Comparison of ENCODE assay signal across 26 cellular contexts in the genomic region with DNA sequence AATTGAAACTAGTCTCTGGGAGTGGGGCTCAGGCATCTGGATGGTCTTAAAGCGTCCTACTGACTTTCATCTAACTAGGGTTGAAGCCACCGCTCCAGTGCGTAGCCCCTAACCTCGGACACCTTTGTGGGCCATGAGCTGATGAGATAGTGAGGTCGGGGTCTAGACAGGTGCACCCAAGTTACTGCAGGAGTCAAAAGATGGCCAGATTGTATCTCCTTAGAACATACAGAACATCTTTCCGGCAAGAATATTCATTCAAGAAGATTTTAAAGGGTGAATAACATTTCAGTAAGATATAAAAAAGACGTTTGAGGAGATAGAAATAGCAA. TPM values are rescaled to one million over a fixed set of nuclear protein-coding genes. Genes with fewer than 3 reads are reported as not detected.
DNase-seq lines count a peak whose midpoint lies in the region; ATAC-seq and TF ChIP-seq lines count a peak whose summit lies in the region.
"Had no signal": no experiment of that assay in that cellular context is flagged by ENCODE, and none has a peak within 500 bp of the region (broad histone marks: within the 10 kb centered on the region; RNA-seq: fewer than 3 reads in every experiment).

No MANE protein-coding gene starts in this region.

- peak overlapping the region; percentile 69 to 85 (median 80) for H3K4me3 Mint-ChIP-seq in CD4-positive, alpha-beta memory T cell
- no peak overlapping the region for H3K4me3 Mint-ChIP-seq in Calu3 (ENCODE audit: low read depth, unreplicated experiment)
- no peak overlapping the region for H3K4me3 Mint-ChIP-seq in activated CD4-positive, alpha-beta memory T cell treated with anti-CD3 and anti-CD28 coated beads for 36 hours
- H3K4me3 Mint-ChIP-seq in effector memory CD8-positive, alpha-beta T cell, result peak overlapping the region; percentile 9 to 73
- H3K4me3 Mint-ChIP-seq: activated naive CD4-positive, alpha-beta T cell treated with anti-CD3 and anti-CD28 coated beads for 36 hours; HFFc6; immature natural killer cell; nephron progenitor cell; stimulated activated naive B cell treated with anti-CD40 and anti-IgM and Interleukin-4, amounts not matched to agents 10 μg/mL and 1 μg/mL and 100 μg/mL, for 72 hours had no signal

- no peaks in the 10 kb centered on the region for H3K9me3 ChIP-seq in CD4-positive, alpha-beta memory T cell (ENCODE audit: control insufficient read depth in 1 of 2, low read length in 2 of 2)
- H3K9me3 ChIP-seq in heart left ventricle, result no peaks in the 10 kb centered on the region
- H3K9me3 ChIP-seq in hepatocyte (ENCODE audit: low read depth), result no peaks in the 10 kb centered on the region
- H3K9me3 ChIP-seq: BLaER1, suprapubic skin, upper lobe of right lung had no signal

- peaks cover 7% of the 10 kb centered on the region for H3K79me2 ChIP-seq in hepatocyte

- peaks cover 64 to 84% of the 10 kb centered on the region in 2 donors for H3K36me3 Mint-ChIP-seq in CD4-positive, alpha-beta memory T cell
- H3K36me3 Mint-ChIP-seq in Calu3 (ENCODE audit: insufficient read depth, unreplicated experiment), result peaks cover 53% of the 10 kb centered on the region
- H3K36me3 Mint-ChIP-seq in activated CD4-positive, alpha-beta memory T cell treated with anti-CD3 and anti-CD28 coated beads for 36 hours, result peaks cover 77% of the 10 kb centered on the region
- H3K36me3 Mint-ChIP-seq in effector memory CD8-positive, alpha-beta T cell (ENCODE audit: insufficient read depth), result peaks cover 87% of the 10 kb centered on the region

- no peaks in the 10 kb centered on the region for H3K27me3 Mint-ChIP-seq in CD4-positive, alpha-beta memory T cell
- no peaks in the 10 kb centered on the region for H3K27me3 Mint-ChIP-seq in Calu3 (ENCODE audit: unreplicated experiment)
- no peaks in the 10 kb centered on the region for H3K27me3 Mint-ChIP-seq in activated CD4-positive, alpha-beta memory T cell treated with anti-CD3 and anti-CD28 coated beads for 36 hours
- H3K27me3 Mint-ChIP-seq in effector memory CD8-positive, alpha-beta T cell, result no peaks in the 10 kb centered on the region
- H3K27me3 Mint-ChIP-seq: stimulated activated naive B cell treated with anti-CD40 and anti-IgM and Interleukin-4, amounts not matched to agents 10 μg/mL and 1 μg/mL and 100 μg/mL, for 72 hours had no signal

- no TSS peak for BruUV-seq in Calu3 (replicated peaks; lab: Mats Ljungman, UMichigan)

- no peak overlapping the region for H3K4me3 ChIP-seq in CD4-positive, alpha-beta memory T cell (ENCODE audit: low read length in 2 of 2)
- H3K4me3 ChIP-seq in heart left ventricle (no peak overlapping the region), hepatocyte (no peak overlapping the region)
- H3K4me3 ChIP-seq: BLaER1, suprapubic skin, upper lobe of right lung had no signal

- no peak overlapping the region for H2AFZ ChIP-seq in hepatocyte

- 79 to 82% (median 81%) methylated on average over 7 of the region's 7 CpGs for WGBS in heart left ventricle, 4 donors
- 88% methylated on average over 7 of the region's 7 CpGs for WGBS in hepatocyte (ENCODE audit: low lambda C conversion rate, missing lambda C conversion rate)

- peak overlapping the region; percentile 43 to 92 (median 85) for H3K27ac Mint-ChIP-seq in CD4-positive, alpha-beta memory T cell
- peak overlapping the region; percentile 60 for H3K27ac Mint-ChIP-seq in Calu3 (ENCODE audit: unreplicated experiment)
- peak overlapping the region; percentile 44 for H3K27ac Mint-ChIP-seq in activated CD4-positive, alpha-beta memory T cell treated with anti-CD3 and anti-CD28 coated beads for 36 hours
- peak overlapping the region; percentile 72 to 89 for H3K27ac Mint-ChIP-seq in effector memory CD8-positive, alpha-beta T cell
- H3K27ac Mint-ChIP-seq: HFFc6; stimulated activated naive B cell treated with anti-CD40 and anti-IgM and Interleukin-4, amounts not matched to agents 10 μg/mL and 1 μg/mL and 100 μg/mL, for 72 hours had no signal

- TF ChIP-seq CTCF in Calu3 (IDR thresholded peaks at IDR 0.05; ENCODE audit: unreplicated experiment) (no peak), heart left ventricle (IDR thresholded peaks at IDR 0.05) (no peak), hepatocyte (IDR thresholded peaks at IDR 0.05; ENCODE audit: poor library complexity) (no peak)

- H3K9me2 ChIP-seq in hepatocyte (replicated peaks; ENCODE audit: insufficient read depth), result no peaks in the 10 kb centered on the region

- H3K27me3 ChIP-seq in CD4-positive, alpha-beta memory T cell (ENCODE audit: insufficient read depth, low read length), result no peaks in the 10 kb centered on the region
- H3K27me3 ChIP-seq in heart left ventricle, result no peaks in the 10 kb centered on the region
- H3K27me3 ChIP-seq in hepatocyte, result no peaks in the 10 kb centered on the region
- H3K27me3 ChIP-seq: BLaER1, suprapubic skin, upper lobe of right lung had no signal

- H3K4me2 ChIP-seq in hepatocyte, result no peak overlapping the region
- H3K4me2 ChIP-seq: BLaER1 had no signal

- H4K20me1 ChIP-seq in hepatocyte (ENCODE audit: insufficient read depth, poor library complexity, severe bottlenecking), result peaks cover 4% of the 10 kb centered on the region

- H3K4me1 Mint-ChIP-seq in CD4-positive, alpha-beta memory T cell, result peaks cover 27 to 49% (median 34%) of the 10 kb centered on the region in 4 donors
- H3K4me1 Mint-ChIP-seq in Calu3 (ENCODE audit: low read depth, unreplicated experiment), result peaks cover 14% of the 10 kb centered on the region
- H3K4me1 Mint-ChIP-seq in activated CD4-positive, alpha-beta memory T cell treated with anti-CD3 and anti-CD28 coated beads for 36 hours (ENCODE audit: low read depth), result peaks cover 37% of the 10 kb centered on the region
- peaks cover 16 to 28% of the 10 kb centered on the region in 2 donors for H3K4me1 Mint-ChIP-seq in effector memory CD8-positive, alpha-beta T cell (ENCODE audit: low read depth in 2 of 2)

- peak in 2 of 5 donors; percentile 42 to 55 for DNase-seq in CD4-positive, alpha-beta memory T cell
- no peak for DNase-seq in Calu3
- no peak for DNase-seq in activated CD4-positive, alpha-beta memory T cell treated with anti-CD3 and anti-CD28 coated beads for 36 hours
- no peak for DNase-seq in effector memory CD8-positive, alpha-beta T cell
- DNase-seq in heart left ventricle, result no peak
- no peak for DNase-seq in hepatocyte (ENCODE audit: low spot score)
- DNase-seq in stimulated activated CD8-positive, alpha-beta memory T cell treated with anti-CD3 and anti-CD28 coated beads, Interleukin-4, amount 100 ng/mL, for 48 hours, result no peak
- DNase-seq: GOT3; left colon; NCI-H1048; stimulated activated naive B cell treated with anti-CD40 and anti-IgM and Interleukin-4, amounts not matched to agents 10 μg/mL and 1 μg/mL and 100 μg/mL, for 72 hours; upper lobe of right lung had no signal

- CTCF ChIA-PET in CD4-positive, alpha-beta memory T cell (lab: Charles Lee; ENCODE audit: partially characterized antibody), result interaction anchor here (1.1 to 8.7 kb wide), 7 partner anchors 14 to 297 kb away, joined by 3 to 127 read pairs (median 25); partner anchors contain the start of gene PFKFB3
- CTCF ChIA-PET in Calu3 (lab: Charles Lee), result interaction anchor here (1.2 kb wide), 1 partner anchor 19 kb away, joined by 3 read pairs; no protein-coding TSS in a partner anchor
- CTCF ChIA-PET in activated CD4-positive, alpha-beta memory T cell treated with anti-CD3 and anti-CD28 coated beads for 36 hours (lab: Charles Lee), result interaction anchor here (1.5 to 4.7 kb wide), 6 partner anchors 25 to 297 kb away, joined by 5 to 41 read pairs (median 12); partner anchors contain the start of gene PFKFB3

- intact Hi-C loops in CD4-positive, alpha-beta memory T cell (cut with micrococcal nuclease), result loop anchor here (1.0 to 5.0 kb wide), 6 partner anchors 42 to 568 kb away; partner anchors contain the start of gene PFKFB3
- intact Hi-C loops in Calu3 (cut with micrococcal nuclease; ENCODE audit: unreplicated experiment), result loop anchor here (1.0 to 5.0 kb wide), 4 partner anchors 42 to 297 kb away; partner anchors contain the start of gene PFKFB3
- intact Hi-C loops in activated CD4-positive, alpha-beta memory T cell treated with anti-CD3 and anti-CD28 coated beads for 36 hours (cut with micrococcal nuclease), result loop anchor here (1.0 to 10.0 kb wide), 5 partner anchors 42 to 555 kb away; no protein-coding TSS in a partner anchor
- intact Hi-C loops in heart left ventricle (cut with DNase I), result loop anchor here in 9 of 10 donors (1.0 to 10.0 kb wide), 12 partner anchors 35 to 293 kb away; partner anchors contain the start of gene PFKFB3 (in 5 of the 9)

- no peak for TF ChIP-seq POLR2A in heart left ventricle (IDR thresholded peaks at IDR 0.05)

- H3K9me3 Mint-ChIP-seq in CD4-positive, alpha-beta memory T cell, result no peaks in the 10 kb centered on the region
- no peaks in the 10 kb centered on the region for H3K9me3 Mint-ChIP-seq in Calu3 (ENCODE audit: low read depth, unreplicated experiment)
- no peaks in the 10 kb centered on the region for H3K9me3 Mint-ChIP-seq in activated CD4-positive, alpha-beta memory T cell treated with anti-CD3 and anti-CD28 coated beads for 36 hours
- H3K9me3 Mint-ChIP-seq in effector memory CD8-positive, alpha-beta T cell, result no peaks in the 10 kb centered on the region
- H3K9me3 Mint-ChIP-seq: activated naive CD4-positive, alpha-beta T cell treated with anti-CD3 and anti-CD28 coated beads for 36 hours; HFFc6; immature natural killer cell; nephron progenitor cell; stimulated activated naive B cell treated with anti-CD40 and anti-IgM and Interleukin-4, amounts not matched to agents 10 μg/mL and 1 μg/mL and 100 μg/mL, for 72 hours had no signal

- H3K36me3 ChIP-seq in CD4-positive, alpha-beta memory T cell (ENCODE audit: insufficient read depth, low read length), result peaks cover 62% of the 10 kb centered on the region
- H3K36me3 ChIP-seq in heart left ventricle (peaks cover 0 to 100% (median 97%) of the 10 kb centered on the region in 9 donors), hepatocyte (replicated peaks; ENCODE audit: insufficient read depth, low read depth) (peaks cover 8% of the 10 kb centered on the region)

- peak overlapping the region; percentile 45 for H3K27ac ChIP-seq in CD4-positive, alpha-beta memory T cell (ENCODE audit: low read depth, low read length)
- H3K27ac ChIP-seq in heart left ventricle, result no peak overlapping the region
- no peak overlapping the region for H3K27ac ChIP-seq in hepatocyte
- H3K27ac ChIP-seq: BLaER1, suprapubic skin, upper lobe of right lung had no signal

- peaks cover 28% of the 10 kb centered on the region for H3K4me1 ChIP-seq in CD4-positive, alpha-beta memory T cell (ENCODE audit: insufficient read depth, low read length)
- H3K4me1 ChIP-seq in heart left ventricle (peaks cover 0 to 27% (median 2%) of the 10 kb centered on the region in 12 donors), hepatocyte (ENCODE audit: insufficient read depth) (no peaks in the 10 kb centered on the region)
- H3K4me1 ChIP-seq: upper lobe of right lung had no signal

- ATAC-seq in effector memory CD8-positive, alpha-beta T cell (replicated peaks), result peak; percentile 67
- no peak for ATAC-seq in heart left ventricle

- POLR2A ChIA-PET in CD4-positive, alpha-beta memory T cell (lab: Charles Lee; ENCODE audit: partially characterized antibody), result interaction anchor here (1.2 to 1.7 kb wide), 3 partner anchors 64 to 93 kb away, joined by 4 to 7 read pairs (median 4); partner anchors contain the start of gene PFKFB3
- POLR2A ChIA-PET in activated CD4-positive, alpha-beta memory T cell treated with anti-CD3 and anti-CD28 coated beads for 36 hours (lab: Charles Lee), result interaction anchor here (1.5 kb wide), 1 partner anchor 93 kb away, joined by 3 read pairs; no protein-coding TSS in a partner anchor

RNA-seq across cellular contexts. Expression of gene RBM17, which starts 20.6 kb away (rescaled TPM):
- 100 to 1,000 TPM; 117 to 125 TPM for total RNA-seq in CD4-positive, alpha-beta memory T cell
- polyA plus RNA-seq in CD4-positive, alpha-beta memory T cell, result 100 to 1,000 TPM in 1 of 2 donors, 10 to 100 TPM in 1; 46.3 to 104 TPM
- total RNA-seq in Calu3 (2022) (133 and 139 TPM in 2 replicates), heart left ventricle (10 to 100 TPM; 29.2 to 83.9 (median 60.2) TPM), hepatocyte (35.6 and 46.7 TPM in 2 replicates)
- 100 to 1,000 TPM; 151 to 155 TPM for total RNA-seq in activated CD4-positive, alpha-beta memory T cell treated with anti-CD3 and anti-CD28 coated beads for 36 hours
- polyA plus RNA-seq in heart left ventricle (10 to 100 TPM; 60.6 to 61.1 TPM), hepatocyte (112 and 126 TPM in 2 replicates)

RNA-seq across cellular contexts. Expression of gene IL2RA, which starts 47.2 kb away (rescaled TPM):
- 10 to 100 TPM; 15.1 to 17.1 TPM for total RNA-seq in CD4-positive, alpha-beta memory T cell
- polyA plus RNA-seq in CD4-positive, alpha-beta memory T cell, result 10 to 100 TPM; 23.7 to 29.9 TPM
- not detected in 2 replicates for total RNA-seq in Calu3 (2022)
- total RNA-seq in activated CD4-positive, alpha-beta memory T cell treated with anti-CD3 and anti-CD28 coated beads for 36 hours, result 100 to 1,000 TPM; 961 to 988 TPM
- total RNA-seq in heart left ventricle, result 10 to 100 TPM in 1 of 9 donors, 1 to 10 TPM in 4, under 1 TPM in 3, not detected in 1; 0.32 to 11.1 (median 1.3) TPM
- polyA plus RNA-seq in heart left ventricle, result under 1 TPM; 0.11 to 0.78 TPM
- total RNA-seq in hepatocyte, result not detected in 2 replicates
- not detected in 2 replicates for polyA plus RNA-seq in hepatocyte
- total RNA-seq: endothelial cell of umbilical vein, fibroblast of lung, HFFc6, lung microvascular endothelial cell, NCI-H460, osteocyte, renal cortical epithelial cell, RPMI7951, skeletal muscle tissue had no signal
- polyA plus RNA-seq: endothelial cell of umbilical vein, fibroblast of lung had no signal

Comparison
In these comparisons a context has a peak if more than half of its experiments do, and no peak if none do; other contexts are left out.
1. H3K4me3 Mint-ChIP-seq: peak in CD4-positive, alpha-beta memory T cell (8 of 8) and effector memory CD8-positive, alpha-beta T cell (2 of 2); none in Calu3 (single experiment) and activated CD4-positive, alpha-beta memory T cell treated with anti-CD3 and anti-CD28 coated beads for 36 hours (single experiment).
2. RNA of gene IL2RA, which starts 47.2 kb away (total RNA-seq): 961 to 988 TPM in activated CD4-positive, alpha-beta memory T cell treated with anti-CD3 and anti-CD28 coated beads for 36 hours; 15.1 to 17.1 TPM in CD4-positive, alpha-beta memory T cell, 0.32 to 11.1 TPM in heart left ventricle, not detected in Calu3 and not detected in hepatocyte; every median in the first group is over 10 times any median in the second.
3. Peak in every context shown above with its lines, with median percentiles within 50 percentile points of each other: H3K27ac Mint-ChIP-seq.